In the genomic region with DNA sequence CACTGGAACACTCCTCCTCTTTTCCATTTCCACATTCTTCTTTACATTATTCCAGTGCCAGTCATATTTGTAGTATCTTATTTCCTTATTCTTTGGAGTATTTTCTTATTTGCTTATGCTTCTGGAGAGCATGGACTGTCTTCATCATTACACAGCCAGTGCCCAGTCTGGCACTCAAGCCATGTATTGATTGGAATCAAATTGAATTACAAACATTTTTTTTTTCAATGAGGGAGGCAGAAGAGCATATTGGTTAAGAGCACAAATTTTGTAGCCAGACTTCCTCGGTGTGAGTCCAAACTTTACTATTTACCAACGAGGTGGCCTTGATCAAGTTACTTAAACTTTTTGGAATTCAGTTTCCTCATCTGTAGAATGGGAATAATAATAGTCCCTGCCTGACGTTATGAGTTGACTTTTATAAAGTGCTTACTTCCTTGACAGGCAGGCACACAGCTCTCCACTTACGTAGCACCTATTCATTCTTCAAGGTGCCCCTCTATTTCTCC, we compare ENCODE assay signal across 15 cellular contexts.
A peak's percentile ranks its signal among the peaks of the same experiment; 100 is the strongest.
DNase-seq lines count a peak whose midpoint lies in the region; ATAC-seq, FAIRE-seq and TF ChIP-seq lines count a peak whose summit lies in the region.
"Had no signal": no experiment of that assay in that cellular context is flagged by ENCODE, and none has a peak within 500 bp of the region (broad histone marks: within the 10 kb centered on the region; RNA-seq: fewer than 3 reads in every experiment).

No MANE protein-coding gene starts in this region.

- POLR2A ChIA-PET in GM12878 (lab: Charles Lee): no interaction called here

- H2AFZ ChIP-seq in OCI-LY1 (ENCODE audit: low read length) (no peak overlapping the region), GM12878 (ENCODE audit: control insufficient read depth, low read depth, low read length) (no peak overlapping the region)

- peak overlapping the region; percentile 61 for H3K9ac ChIP-seq in OCI-LY1 (ENCODE audit: low read length)
- H3K9ac ChIP-seq in GM12878 (ENCODE audit: control insufficient read depth, insufficient read depth, low read length): no peak overlapping the region
- H3K9ac ChIP-seq: BLaER1 treated with 17β-estradiol and CSF1 and Interleukin-3, amounts not matched to agents 10 nM and 100 nM had no signal

- no peaks in the 10 kb centered on the region for H3K27me3 ChIP-seq in CD4-positive, CD25-positive, alpha-beta regulatory T cell (ENCODE audit: control insufficient read depth, insufficient read depth, low read length)
- H3K27me3 ChIP-seq in OCI-LY1 (ENCODE audit: insufficient read depth, low read length): no peaks in the 10 kb centered on the region
- no peaks in the 10 kb centered on the region; a peak in 2 of 4 replicates for H3K27me3 ChIP-seq in GM12878 (replicated peaks in 1 of 2; ENCODE audit: control insufficient read depth in 2 of 2, insufficient read depth in 2 of 2, low read length in 1 of 2)
- no peaks in the 10 kb centered on the region for H3K27me3 ChIP-seq in right lobe of liver
- H3K27me3 ChIP-seq in transverse colon: no peaks in the 10 kb centered on the region
- H3K27me3 ChIP-seq: BLaER1 treated with 17β-estradiol and CSF1 and Interleukin-3, amounts not matched to agents 10 nM and 100 nM had no signal

- CTCF ChIA-PET in GM12878 (lab: Yijun Ruan, JAX): no interaction called here

- H3K4me2 ChIP-seq in OCI-LY1 (ENCODE audit: low read length) (peak overlapping the region; percentile 68), GM12878 (ENCODE audit: control insufficient read depth, insufficient read depth) (peak overlapping the region; percentile 41; the same call in 1 of the 2 replicates)
- H3K4me2 ChIP-seq: BLaER1 treated with 17β-estradiol and CSF1 and Interleukin-3, amounts not matched to agents 10 nM and 100 nM had no signal

- TF ChIP-seq EP300 in GM12878 (IDR thresholded peaks at IDR 0.05; ENCODE audit: borderline replicate concordance in 1 of 2, control insufficient read depth in 1 of 2, low read depth in 2 of 2, low read length in 2 of 2) (no peak), transverse colon (IDR thresholded peaks at IDR 0.05; ENCODE audit: low read depth) (no peak)

- no peaks in the 10 kb centered on the region for H3K9me2 ChIP-seq in OCI-LY1 (ENCODE audit: low read depth, low read length)

- no peak overlapping the region for H3K4me3 Mint-ChIP-seq in CD4-positive, CD25-positive, alpha-beta regulatory T cell
- H3K4me3 Mint-ChIP-seq: CD4-positive, alpha-beta T cell had no signal

- no peak for ATAC-seq in CD4-positive, CD25-positive, alpha-beta regulatory T cell (ENCODE audit: low read depth in 2 of 2)
- ATAC-seq in GM12878 (no peak), right lobe of liver (peak; percentile 62 to 76 (median 75))

- H3K4me1 Mint-ChIP-seq in CD4-positive, CD25-positive, alpha-beta regulatory T cell: peaks cover 28 to 55% (median 33%) of the 10 kb centered on the region in 4 donors

- RAD21 ChIA-PET in GM12878 (lab: Charles Lee; ENCODE audit: unreplicated experiment): no interaction called here

- SMC1A ChIA-PET in GM12878 (lab: Charles Lee; ENCODE audit: uncharacterized antibody, unreplicated experiment): no interaction called here

- in situ Hi-C loops in GM12878 (cut with MboI) (no loop called here), transverse colon (cut with MboI; ENCODE audit: low pct_ligation_motif_present in 1 of 4, low pct_unique_long_range_greater_than_20kb in 1 of 4, low sequenced_read_pairs in 3 of 4) (no loop called here)

- H3F3A ChIP-seq in OCI-LY1 (ENCODE audit: insufficient read depth, low read length): peaks cover 9% of the 10 kb centered on the region; the same call in 1 of the 2 replicates

- peaks cover 18% of the 10 kb centered on the region for H3K27me3 Mint-ChIP-seq in CD4-positive, CD25-positive, alpha-beta regulatory T cell
- H3K27me3 Mint-ChIP-seq: CD4-positive, alpha-beta T cell had no signal

- H3K79me2 ChIP-seq in OCI-LY1 (ENCODE audit: insufficient read depth, low read length) (no peaks in the 10 kb centered on the region), GM12878 (ENCODE audit: control insufficient read depth, insufficient read depth, low read length) (no peaks in the 10 kb centered on the region)

- H3K9me3 Mint-ChIP-seq in CD4-positive, CD25-positive, alpha-beta regulatory T cell: peaks cover 0 to 4% (median 0%) of the 10 kb centered on the region in 7 donors
- H3K9me3 Mint-ChIP-seq: CD4-positive, alpha-beta T cell had no signal

- H3K36me3 ChIP-seq in CD4-positive, CD25-positive, alpha-beta regulatory T cell (ENCODE audit: control insufficient read depth, insufficient read depth, low read length): no peaks in the 10 kb centered on the region
- H3K36me3 ChIP-seq in OCI-LY1 (ENCODE audit: insufficient read depth, low read length) (peaks cover 6% of the 10 kb centered on the region; the same call in 1 of the 2 replicates), GM12878 (ENCODE audit: control insufficient read depth in 2 of 2, insufficient read depth in 2 of 2, low read length in 1 of 2) (no peaks in the 10 kb centered on the region), right lobe of liver (no peaks in the 10 kb centered on the region), transverse colon (no peaks in the 10 kb centered on the region)
- H3K36me3 ChIP-seq: BLaER1 treated with 17β-estradiol and CSF1 and Interleukin-3, amounts not matched to agents 10 nM and 100 nM; HAP-1 had no signal

- WGBS in GM12878 (ENCODE audit: insufficient coverage, insufficient replicate concordance, low lambda C conversion rate, missing lambda C conversion rate): 1% methylated on average over 4 of the region's 4 CpGs
- 39% methylated on average over 4 of the region's 4 CpGs for WGBS in right lobe of liver (ENCODE audit: insufficient coverage, low coverage, low lambda C conversion rate, missing lambda C conversion rate)
- 75 to 85% methylated on average over 4 of the region's 4 CpGs for WGBS in transverse colon (ENCODE audit: low coverage in 1 of 2), 2 donors

- intact Hi-C loops in GM12878 (cut with micrococcal nuclease; ENCODE audit: unreplicated experiment): no loop called here
- intact Hi-C loops in right lobe of liver (cut with DNase I): no loop called here
- intact Hi-C loops in transverse colon (cut with DNase I; ENCODE audit: low total_unique reads): no loop called here

- H3K27ac Mint-ChIP-seq in CD4-positive, CD25-positive, alpha-beta regulatory T cell: peak overlapping the region in 2 of 3 donors; percentile 10 to 34
- H3K27ac Mint-ChIP-seq: CD4-positive, alpha-beta T cell had no signal

- no peaks in the 10 kb centered on the region for H3K9me3 ChIP-seq in CD4-positive, CD25-positive, alpha-beta regulatory T cell (ENCODE audit: control insufficient read depth in 2 of 2, low read length in 2 of 2)
- H3K9me3 ChIP-seq in OCI-LY1 (ENCODE audit: low read length) (no peaks in the 10 kb centered on the region), GM12878 (replicated peaks; ENCODE audit: control insufficient read depth, insufficient read depth, low read length) (no peaks in the 10 kb centered on the region; the same call in 1 of the 3 replicates), right lobe of liver (peaks cover 0 to 5% (median 0%) of the 10 kb centered on the region in 4 donors), transverse colon (no peaks in the 10 kb centered on the region)
- H3K9me3 ChIP-seq: BLaER1 treated with 17β-estradiol and CSF1 and Interleukin-3, amounts not matched to agents 10 nM and 100 nM; HAP-1 had no signal

- BruUV-seq in GM12878 (replicated peaks; lab: Mats Ljungman, UMichigan): no TSS peak

- H3K36me3 Mint-ChIP-seq in CD4-positive, CD25-positive, alpha-beta regulatory T cell: no peaks in the 10 kb centered on the region

- H4K20me1 ChIP-seq in OCI-LY1 (ENCODE audit: insufficient read depth, low read length): no peaks in the 10 kb centered on the region
- H4K20me1 ChIP-seq in GM12878 (ENCODE audit: control insufficient read depth, insufficient read depth): no peaks in the 10 kb centered on the region
- H4K20me1 ChIP-seq: BLaER1 treated with 17β-estradiol and CSF1 and Interleukin-3, amounts not matched to agents 10 nM and 100 nM had no signal

- no peak overlapping the region for H3K27ac ChIP-seq in CD4-positive, CD25-positive, alpha-beta regulatory T cell (ENCODE audit: insufficient read depth, low read length, poor library complexity, severe bottlenecking)
- H3K27ac ChIP-seq in OCI-LY1 (ENCODE audit: low read depth, low read length, poor library complexity, severe bottlenecking) (peak overlapping the region; percentile 97), GM12878 (ENCODE audit: control insufficient read depth, insufficient read depth) (no peak overlapping the region), right lobe of liver (no peak overlapping the region), transverse colon (no peak overlapping the region)
- H3K27ac ChIP-seq: BLaER1 treated with 17β-estradiol and CSF1 and Interleukin-3, amounts not matched to agents 10 nM and 100 nM had no signal

- H3K4me3 ChIP-seq in CD4-positive, CD25-positive, alpha-beta regulatory T cell (ENCODE audit: low read depth, low read length): no peak overlapping the region
- H3K4me3 ChIP-seq in OCI-LY1 (ENCODE audit: low read depth, low read length, poor library complexity, severe bottlenecking): peak overlapping the region; percentile 43
- H3K4me3 ChIP-seq in GM12878: no peak overlapping the region
- no peak overlapping the region for H3K4me3 ChIP-seq in right lobe of liver
- no peak overlapping the region for H3K4me3 ChIP-seq in transverse colon
- H3K4me3 ChIP-seq: BLaER1 treated with 17β-estradiol and CSF1 and Interleukin-3, amounts not matched to agents 10 nM and 100 nM; HAP-1 had no signal

- no peak for TF ChIP-seq RAD21 in GM12878 (IDR thresholded peaks at IDR 0.05; ENCODE audit: insufficient read depth, low read depth, low read length)

- no peak for FAIRE-seq in GM12878 (lab: Jason Lieb, UNC)
- FAIRE-seq: HTR-8/SVneo had no signal

- H3K4me1 ChIP-seq in CD4-positive, CD25-positive, alpha-beta regulatory T cell (ENCODE audit: control insufficient read depth, insufficient read depth, low read length, poor library complexity, severe bottlenecking): peaks cover 13% of the 10 kb centered on the region
- peaks cover 99% of the 10 kb centered on the region for H3K4me1 ChIP-seq in OCI-LY1 (ENCODE audit: insufficient read depth, low read length, severe bottlenecking)
- H3K4me1 ChIP-seq in GM12878 (ENCODE audit: control insufficient read depth, insufficient read depth, low read length): peaks cover 19% of the 10 kb centered on the region
- peaks cover 0 to 12% (median 0%) of the 10 kb centered on the region in 4 donors for H3K4me1 ChIP-seq in right lobe of liver
- H3K4me1 ChIP-seq in transverse colon: no peaks in the 10 kb centered on the region
- H3K4me1 ChIP-seq: HAP-1 had no signal

- no peak for TF ChIP-seq CTCF in OCI-LY1 (IDR thresholded peaks at IDR 0.05; ENCODE audit: low read length)
- no peak for TF ChIP-seq CTCF in GM12878 (IDR thresholded peaks at IDR 0.05 in 2 of 3, conservative IDR thresholded peaks at IDR 0.05 in 1 of 3; ENCODE audit: control insufficient read depth in 2 of 3, extremely low read depth in 1 of 3, insufficient read depth in 1 of 3, low read depth in 3 of 3, low read length in 3 of 3)
- no peak for TF ChIP-seq CTCF in right lobe of liver (IDR thresholded peaks at IDR 0.05)
- no peak for TF ChIP-seq CTCF in transverse colon (IDR thresholded peaks at IDR 0.05)

- DNase-seq in CD4-positive, CD25-positive, alpha-beta regulatory T cell: no peak
- DNase-seq in GM12878 (ENCODE audit: low read depth, low spot score) (no peak), right lobe of liver (no peak), NCI-H82 treated with DMSO at 0.1 percent for 48 hours (lab: John Stamatoyannopoulos, UW; ENCODE audit: unreplicated experiment) (no peak), NCI-H2107 (lab: John Stamatoyannopoulos, UW) (no peak), transverse colon (no peak)
- DNase-seq: ACHN; Calu3; CD4-positive, alpha-beta T cell; DMS 273 treated with DMSO at 0.1 percent for 48 hours; GOT3 had no signal

- TF ChIP-seq POLR2A in GM12878 (IDR thresholded peaks at IDR 0.05; ENCODE audit: low read depth, low read length) (no peak), right lobe of liver (IDR thresholded peaks at IDR 0.05) (no peak), transverse colon (IDR thresholded peaks at IDR 0.05) (no peak)

Comparison
In these comparisons a context has a peak if more than half of its experiments do, and no peak if none do; other contexts are left out.
1. ATAC-seq: peak in right lobe of liver (4 of 4); none in CD4-positive, CD25-positive, alpha-beta regulatory T cell (0 of 2) and GM12878 (single experiment).